ENCODE assay signal across 1 cellular context in the genomic region with DNA sequence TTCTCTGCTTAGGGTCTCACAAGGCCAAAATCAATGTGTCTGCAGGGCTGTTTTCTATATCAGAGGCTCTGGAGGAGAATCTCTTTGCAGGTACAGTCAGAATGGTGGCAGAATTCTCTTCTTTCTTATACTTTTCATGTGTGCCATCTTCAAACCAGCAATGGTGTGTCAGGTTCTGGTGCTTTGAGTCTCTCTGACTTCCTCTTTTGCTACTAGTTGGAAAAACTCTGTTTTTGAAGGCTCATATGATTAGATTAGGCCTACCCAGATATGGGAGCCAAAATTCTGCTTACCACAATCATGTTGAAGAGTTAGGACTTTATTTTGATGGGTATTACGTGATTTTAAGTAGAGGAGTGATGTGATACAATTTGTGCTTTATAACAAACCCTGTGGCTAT.
TF ChIP-seq lines count a peak whose summit lies in the region.

No MANE protein-coding gene starts in this region.

TF ChIP-seq in GM12878, 131 proteins besides CTCF, POLR2A, EP300 and RAD21:
- TF ChIP-seq KLF5 (IDR thresholded peaks at IDR 0.05; ENCODE audit: partially characterized antibody) (no peak), SPI1 (IDR thresholded peaks at IDR 0.05; ENCODE audit: borderline replicate concordance, insufficient read depth, low read depth, low read length) (peak; percentile 42; the same call in 1 of the 2 replicates)
